ENCODE assay signal across 21 cellular contexts in the genomic region with DNA sequence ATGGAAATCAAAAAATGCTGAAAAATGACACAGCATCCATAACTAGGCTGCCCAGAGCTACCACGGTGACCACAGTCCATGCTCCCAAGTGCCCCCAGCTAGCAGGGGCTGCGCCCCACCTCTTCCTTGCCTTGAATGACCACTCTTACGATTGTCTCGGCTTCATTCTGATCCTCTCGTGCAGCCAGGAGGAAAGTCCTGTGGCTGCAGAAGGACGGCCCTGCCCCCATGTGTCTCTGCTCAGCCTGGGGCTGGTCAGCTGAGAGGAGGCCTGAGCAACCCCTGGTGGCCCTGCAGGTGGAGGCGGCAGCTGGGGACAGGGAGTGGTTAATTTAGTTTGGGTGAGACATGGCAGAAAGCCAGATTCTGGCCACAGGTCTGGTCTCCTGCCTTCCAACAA. TPM values are rescaled to one million over a fixed set of nuclear protein-coding genes. Genes with fewer than 3 reads are reported as not detected.
"Had no signal": no experiment of that assay in that cellular context is flagged by ENCODE, and none has a peak within 500 bp of the region (broad histone marks: within the 10 kb centered on the region; RNA-seq: fewer than 3 reads in every experiment).

No MANE protein-coding gene starts in this region.

- H3K27me3 ChIP-seq: MG63, Peyer's patch, SJSA1 had no signal

- H3K4me3 ChIP-seq: MG63, PC-9, Peyer's patch, SJSA1, SK-N-MC had no signal

- H3K9me3 ChIP-seq: MG63, Peyer's patch, SJSA1 had no signal

- H3K36me3 ChIP-seq: MG63, Peyer's patch, SJSA1 had no signal

- H3K4me1 ChIP-seq: Peyer's patch had no signal

- H3K27ac ChIP-seq: PC-9, Peyer's patch, SJSA1, SK-N-MC had no signal

- DNase-seq: Karpas-422; KG1; MG63; NCI-H1092; NCI-H1436; NCI-H187; NCI-H2029; NCI-H2081 treated with DMSO at 0.1 percent for 48 hours; NCI-H2171; NCI-H524; NCI-H526 treated with DMSO at 0.1 percent for 48 hours; NCI-H748 treated with DMSO at 0.1 percent for 48 hours; NK-92 treated with Interleukin-12 subunit alpha and Interleukin-12 subunit beta, amount 100 ng/mL, for 24 hours; PC-9; Peyer's patch; Right ventricle myocardium superior; RPMI8226; SIG-M5 had no signal

RNA-seq across cellular contexts. Expression of a gene that starts 54.3 kb away (rescaled TPM):
- total RNA-seq: OCI-LY7, Right ventricle myocardium superior had no signal
